Comparison of ENCODE assay signal across 18 cellular contexts in genomic region chr2:101121174-101121573, GRCh38. TPM values are rescaled to one million over a fixed set of nuclear protein-coding genes. Genes with fewer than 3 reads are reported as not detected.
DNase-seq lines count a peak whose midpoint lies in the region; ATAC-seq, FAIRE-seq and TF ChIP-seq lines count a peak whose summit lies in the region.
"Had no signal": no experiment of that assay in that cellular context is flagged by ENCODE, and none has a peak within 500 bp of the region (broad histone marks: within the 10 kb centered on the region; RNA-seq: fewer than 3 reads in every experiment).

No MANE protein-coding gene starts in this region.

- H3K27ac ChIP-seq in K562 (ENCODE audit: extremely low read depth, low read depth, low read length) (no peak overlapping the region), thyroid gland (peak overlapping the region; percentile 6 to 85 (median 27))
- H3K27ac ChIP-seq: GM23248 had no signal

- no peak overlapping the region for H3K27ac Mint-ChIP-seq in T-helper 17 cell
- H3K27ac Mint-ChIP-seq in activated CD8-positive, alpha-beta T cell treated with anti-CD3 and anti-CD28 coated beads, Interleukin-2, amount 10 ng/mL, durations not matched to agents 7 days and 5 days: no peak overlapping the region
- H3K27ac Mint-ChIP-seq: CD4-positive, alpha-beta T cell; dendritic cell treated with granulocyte-macrophage colony-stimulating factor and Interleukin-4, amounts not matched to agents 40 ng/mL and 50 ng/mL, for 4 days had no signal

- H3K4me1 ChIP-seq in K562 (replicated peaks in 1 of 2; ENCODE audit: control insufficient read depth in 2 of 2, insufficient read depth in 2 of 2, low read length in 2 of 2): no peaks in the 10 kb centered on the region
- peaks cover 26 to 62% of the 10 kb centered on the region in 2 donors for H3K4me1 ChIP-seq in thyroid gland

- DNase-seq in NCI-H2029 treated with DMSO at 0.1 percent for 48 hours (lab: John Stamatoyannopoulos, UW): peak; percentile 42
- DNase-seq in K562 (ENCODE audit: extremely low read depth in 1 of 4, low spot score in 3 of 4): peak in 1 of 4 experiments; percentile 4
- DNase-seq in left lobe of liver (ENCODE audit: low spot score): no peak
- DNase-seq in thyroid gland: no peak
- DNase-seq in T-helper 17 cell: no peak
- DNase-seq in activated CD8-positive, alpha-beta T cell treated with anti-CD3 and anti-CD28 coated beads, Interleukin-2, amount 10 ng/mL, durations not matched to agents 7 days and 5 days: no peak
- no peak for DNase-seq in hypothalamus (lab: John Stamatoyannopoulos, UW)
- DNase-seq: CD4-positive, alpha-beta T cell; KBM-7; naive B cell; NCI-H1694 treated with DMSO at 0.1 percent for 48 hours; retina; stimulated activated CD4-positive, alpha-beta T cell treated with anti-CD3 and anti-CD28 coated beads, Interleukin-4, amount 100 ng/mL, for 24 hours; stimulated activated naive CD4-positive, alpha-beta T cell treated with Interleukin-2 at 50 U/mL for 16 hours had no signal

- intact Hi-C loops in K562 (cut with micrococcal nuclease): no loop called here
- intact Hi-C loops in thyroid gland (cut with DNase I): no loop called here

- CTCF ChIA-PET in K562 (lab: Yijun Ruan, JAX; ENCODE audit: low intra/inter-chr PET ratio): no interaction called here
- CTCF ChIA-PET in activated CD8-positive, alpha-beta T cell treated with anti-CD3 and anti-CD28 coated beads, Interleukin-2, amount 10 ng/mL, durations not matched to agents 7 days and 5 days (lab: Charles Lee): no interaction called here

- H3K27me3 ChIP-seq in K562 (ENCODE audit: control insufficient read depth in 2 of 2, insufficient read depth in 2 of 2, low read length in 2 of 2): peaks cover 22 to 56% of the 10 kb centered on the region in 2 experiments; a peak in 3 of 5 replicates
- no peaks in the 10 kb centered on the region for H3K27me3 ChIP-seq in thyroid gland

- H3K4me3 Mint-ChIP-seq in T-helper 17 cell: no peak overlapping the region
- H3K4me3 Mint-ChIP-seq in activated CD8-positive, alpha-beta T cell treated with anti-CD3 and anti-CD28 coated beads, Interleukin-2, amount 10 ng/mL, durations not matched to agents 7 days and 5 days: no peak overlapping the region
- H3K4me3 Mint-ChIP-seq: CD4-positive, alpha-beta T cell; dendritic cell treated with granulocyte-macrophage colony-stimulating factor and Interleukin-4, amounts not matched to agents 40 ng/mL and 50 ng/mL, for 4 days had no signal

- in situ Hi-C loops in K562 (cut with MboI): no loop called here

- no peaks in the 10 kb centered on the region for H3K79me2 ChIP-seq in K562 (ENCODE audit: control insufficient read depth, insufficient read depth, low read length)

- no peak for FAIRE-seq in K562 (lab: Jason Lieb, UNC)

- no peak for TF ChIP-seq EP300 in K562 (IDR thresholded peaks at IDR 0.05; ENCODE audit: low read length)

- no peaks in the 10 kb centered on the region for H4K20me1 ChIP-seq in K562 (replicated peaks; ENCODE audit: control insufficient read depth, insufficient read depth, low read length)

- no peaks in the 10 kb centered on the region for H3K9me3 ChIP-seq in K562 (replicated peaks; ENCODE audit: control insufficient read depth, insufficient read depth, low read depth, low read length)
- H3K9me3 ChIP-seq in thyroid gland: no peaks in the 10 kb centered on the region
- H3K9me3 ChIP-seq in T-helper 17 cell (ENCODE audit: control insufficient read depth, low read length, poor library complexity, severe bottlenecking): no peaks in the 10 kb centered on the region

- POLR2A ChIA-PET in K562 (lab: Yijun Ruan, JAX): interaction anchor here (0.7 to 1.2 kb wide), 4 partner anchors 10 to 58 kb away, joined by 3 to 7 read pairs (median 3); no protein-coding TSS in a partner anchor
- POLR2A ChIA-PET in activated CD8-positive, alpha-beta T cell treated with anti-CD3 and anti-CD28 coated beads, Interleukin-2, amount 10 ng/mL, durations not matched to agents 7 days and 5 days (lab: Charles Lee): no interaction called here

- no peak overlapping the region for H2AFZ ChIP-seq in K562 (ENCODE audit: low read depth, low read length)
- H2AFZ ChIP-seq: GM23248 had no signal

- no peak overlapping the region for H3K4me3 ChIP-seq in K562
- no peak overlapping the region for H3K4me3 ChIP-seq in thyroid gland (replicated peaks in 1 of 3)
- H3K4me3 ChIP-seq: GM23248 had no signal

- no peaks in the 10 kb centered on the region for H3K36me3 Mint-ChIP-seq in T-helper 17 cell (ENCODE audit: low read depth)
- H3K36me3 Mint-ChIP-seq in activated CD8-positive, alpha-beta T cell treated with anti-CD3 and anti-CD28 coated beads, Interleukin-2, amount 10 ng/mL, durations not matched to agents 7 days and 5 days (ENCODE audit: low read depth): no peaks in the 10 kb centered on the region
- H3K36me3 Mint-ChIP-seq: naive B cell had no signal

- TF ChIP-seq CTCF in K562 (IDR thresholded peaks at IDR 0.05 in 2 of 3, conservative IDR thresholded peaks at IDR 0.05 in 1 of 3; ENCODE audit: insufficient read depth in 2 of 3, low read depth in 1 of 3, low read length in 3 of 3): no peak
- no peak for TF ChIP-seq CTCF in thyroid gland (IDR thresholded peaks at IDR 0.05)

- H3K9ac ChIP-seq in K562 (ENCODE audit: insufficient read depth in 1 of 2, low read depth in 2 of 2, low read length in 2 of 2): no peak overlapping the region
- H3K9ac ChIP-seq: GM23248 had no signal

- peaks cover 47% of the 10 kb centered on the region for H3K27me3 Mint-ChIP-seq in T-helper 17 cell
- H3K27me3 Mint-ChIP-seq in activated CD8-positive, alpha-beta T cell treated with anti-CD3 and anti-CD28 coated beads, Interleukin-2, amount 10 ng/mL, durations not matched to agents 7 days and 5 days (ENCODE audit: low read depth): peaks cover 2% of the 10 kb centered on the region
- H3K27me3 Mint-ChIP-seq: CD4-positive, alpha-beta T cell; dendritic cell treated with granulocyte-macrophage colony-stimulating factor and Interleukin-4, amounts not matched to agents 40 ng/mL and 50 ng/mL, for 4 days had no signal

- no peaks in the 10 kb centered on the region for H3K9me3 Mint-ChIP-seq in activated CD8-positive, alpha-beta T cell treated with anti-CD3 and anti-CD28 coated beads, Interleukin-2, amount 10 ng/mL, durations not matched to agents 7 days and 5 days (ENCODE audit: insufficient read depth)
- H3K9me3 Mint-ChIP-seq: CD4-positive, alpha-beta T cell; dendritic cell treated with granulocyte-macrophage colony-stimulating factor and Interleukin-4, amounts not matched to agents 40 ng/mL and 50 ng/mL, for 4 days had no signal

- TF ChIP-seq POLR2A in K562 (conservative IDR thresholded peaks at IDR 0.05): no peak
- no peak for TF ChIP-seq POLR2A in thyroid gland (IDR thresholded peaks at IDR 0.05)

- no peak for TF ChIP-seq RAD21 in K562 (CRISPR knock-in tag; conservative IDR thresholded peaks at IDR 0.05 in 1 of 2, IDR thresholded peaks at IDR 0.05 in 1 of 2)

- ATAC-seq in K562: no peak
- ATAC-seq in left lobe of liver: peak; percentile 1
- ATAC-seq in T-helper 17 cell: no peak
- ATAC-seq in HG02981 (IDR thresholded peaks at IDR 0.05; ENCODE audit: unreplicated experiment): no peak
- ATAC-seq in activated CD8-positive, alpha-beta T cell treated with anti-CD3 and anti-CD28 coated beads, Interleukin-2, amount 10 ng/mL, durations not matched to agents 7 days and 5 days: no peak
- ATAC-seq: activated CD4-positive, CD25-positive, alpha-beta regulatory T cell treated with anti-CD3 and anti-CD28 coated beads, Interleukin-2, amount 50 U/mL, for 24 hours had no signal

- H3K36me3 ChIP-seq in K562 (ENCODE audit: control insufficient read depth, insufficient read depth, low read length): no peaks in the 10 kb centered on the region
- no peaks in the 10 kb centered on the region for H3K36me3 ChIP-seq in thyroid gland

- peaks cover 5% of the 10 kb centered on the region for H3K4me1 Mint-ChIP-seq in T-helper 17 cell
- H3K4me1 Mint-ChIP-seq in activated CD8-positive, alpha-beta T cell treated with anti-CD3 and anti-CD28 coated beads, Interleukin-2, amount 10 ng/mL, durations not matched to agents 7 days and 5 days (ENCODE audit: low read depth): peaks cover 8% of the 10 kb centered on the region
- H3K4me1 Mint-ChIP-seq: naive B cell had no signal

- under 1% methylated on average over 7 of the region's 7 CpGs for WGBS in K562 (ENCODE audit: insufficient coverage, low coverage, missing lambda C conversion rate)
- WGBS in thyroid gland, 2 donors: 84 to 88% methylated on average over 7 of the region's 7 CpGs

- H3K9me1 ChIP-seq in K562 (ENCODE audit: control insufficient read depth, insufficient read depth, low read length): no peaks in the 10 kb centered on the region

- BruUV-seq in K562 (replicated peaks; lab: Mats Ljungman, UMichigan): no TSS peak

- no peak overlapping the region for H3K4me2 ChIP-seq in K562 (ENCODE audit: insufficient read depth, low read length)

RNA-seq across cellular contexts. Expression of gene TBC1D8, which starts 30.0 kb away (rescaled TPM):
- 7.0 and 9.7 TPM in 2 replicates for total RNA-seq in K562 (2011; cell fraction: chromatin; rRNA removed; ENCODE audit: low replicate concordance)
- total RNA-seq in K562 (2011; cell fraction: nucleolus; rRNA removed): 3.2 and 5.1 TPM in 2 replicates
- total RNA-seq in K562 (2011; cell fraction: nucleoplasm; rRNA removed): 4.7 and 5.7 TPM in 2 replicates
- total RNA-seq in K562 (2014; rRNA removed) (0.91 and 1.7 TPM in 2 replicates), K562 (2014; rRNA removed; fragmentation: Illumina TruSeq; extraction: Trizol) (0.80 and 1.3 TPM in 2 replicates), K562 (2015; rRNA removed; fragmentation: Illumina TruSeq; extraction: Trizol) (0.36 and 0.64 TPM in 2 replicates), K562 (2021) (1.3 and 1.4 TPM in 2 replicates), left lobe of liver (23.7 TPM), thyroid gland (10 to 100 TPM; 16.4 to 36.8 (median 27.1) TPM), T-helper 17 cell (1 to 10 TPM in 1 of 2 donors, under 1 TPM in 1; 0.39 to 1.9 TPM)
- polyA plus RNA-seq in K562 (2011; rRNA removed) (0.82 and 1.4 TPM in 2 replicates), K562 (2014; fragmentation: Illumina TruSeq; extraction: Trizol) (0.82 and 0.94 TPM in 2 replicates), K562 (2014; fragmentation: Nextera tagmentation; extraction: Ambion mirVana) (under 1 TPM; 0.41 to 0.70 TPM), K562 (2014; rRNA removed) (1.2 and 1.3 TPM in 2 replicates)
- 0.60 and 0.72 TPM in 2 replicates for polyA plus RNA-seq in K562 (2011; cell fraction: cytosol; rRNA removed)
- 4.6 and 5.6 TPM in 2 replicates for polyA plus RNA-seq in K562 (2011; cell fraction: nucleus; rRNA removed)
- 1.0 and 11.3 TPM in 2 replicates for polyA plus RNA-seq in K562 (2012)
- 1.6 and 2.9 TPM in 2 replicates for polyA minus RNA-seq in K562 (2011; rRNA and poly(A)+ RNA removed)
- 1.6 TPM in 1 of 2 replicates, not detected in the other for polyA minus RNA-seq in K562 (2011; cell fraction: cytosol; rRNA and poly(A)+ RNA removed)
- 2.7 and 4.6 TPM in 2 replicates for polyA minus RNA-seq in K562 (2011; cell fraction: nucleus; rRNA and poly(A)+ RNA removed)
- total RNA-seq in activated CD8-positive, alpha-beta T cell treated with anti-CD3 and anti-CD28 coated beads, Interleukin-2, amount 10 ng/mL, durations not matched to agents 7 days and 5 days: under 1 TPM; 0.29 to 0.70 TPM
